In the genomic region with DNA sequence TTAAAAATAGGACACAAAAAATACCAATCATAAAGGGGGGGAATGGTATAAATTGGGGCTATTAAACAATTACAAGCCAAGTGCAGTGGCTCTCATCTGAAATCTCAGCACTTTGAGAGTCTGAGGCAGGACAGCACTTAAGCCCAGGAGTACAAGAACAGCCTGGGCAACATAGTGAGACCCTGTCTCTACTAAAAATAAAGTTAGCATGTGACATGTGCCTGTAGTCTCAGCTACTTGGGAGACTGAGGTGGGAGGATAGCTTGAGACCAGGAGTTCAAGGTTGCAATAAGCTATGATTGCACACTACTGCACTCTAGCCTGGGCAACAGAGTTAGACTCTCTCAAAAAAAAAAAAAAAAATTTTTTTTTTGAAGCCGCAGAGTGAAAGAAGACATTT, we compare ENCODE assay signal across 15 cellular contexts.
"Had no signal": no experiment of that assay in that cellular context is flagged by ENCODE, and none has a peak within 500 bp of the region (broad histone marks: within the 10 kb centered on the region; RNA-seq: fewer than 3 reads in every experiment).

No MANE protein-coding gene starts in this region.

- H3K9me3 ChIP-seq: esophagus muscularis mucosa, neutrophil had no signal

- DNase-seq: activated CD8-positive, alpha-beta memory T cell treated with anti-CD3 and anti-CD28 coated beads, Interleukin-2, amount 50 U/mL, for 48 hours; activated effector memory CD4-positive, alpha-beta T cell treated with anti-CD3 and anti-CD28 coated beads, Interleukin-2, amount 50 U/mL, for 16 hours; activated naive CD8-positive, alpha-beta T cell treated with anti-CD3 and anti-CD28 coated beads, Interleukin-2, amount 10 ng/mL, durations not matched to agents 7 days and 5 days; hypothalamus; kidney glomerular epithelial cell; naive B cell; posterior cingulate gyrus; SIG-M5; substantia nigra; WERI-Rb-1 had no signal

- H3K9me3 Mint-ChIP-seq: activated naive CD8-positive, alpha-beta T cell treated with anti-CD3 and anti-CD28 coated beads, Interleukin-2, amount 10 ng/mL, durations not matched to agents 7 days and 5 days; type B pancreatic cell had no signal

- H3K4me3 Mint-ChIP-seq: activated naive CD8-positive, alpha-beta T cell treated with anti-CD3 and anti-CD28 coated beads, Interleukin-2, amount 10 ng/mL, durations not matched to agents 7 days and 5 days; naive B cell; type B pancreatic cell had no signal

- H3K4me3 ChIP-seq: esophagus muscularis mucosa, lung, skin epidermis had no signal

- H3K27me3 ChIP-seq: esophagus muscularis mucosa, neutrophil had no signal

- H3K36me3 ChIP-seq: esophagus muscularis mucosa, neutrophil, WERI-Rb-1 had no signal

- H3K27me3 Mint-ChIP-seq: activated naive CD8-positive, alpha-beta T cell treated with anti-CD3 and anti-CD28 coated beads, Interleukin-2, amount 10 ng/mL, durations not matched to agents 7 days and 5 days; naive B cell; type B pancreatic cell had no signal

- H3K36me3 Mint-ChIP-seq: naive B cell, type B pancreatic cell had no signal

- H3K27ac ChIP-seq: esophagus muscularis mucosa, neutrophil, WERI-Rb-1 had no signal

- H3K27ac Mint-ChIP-seq: type B pancreatic cell had no signal

- H3K4me1 ChIP-seq: esophagus muscularis mucosa had no signal
